15 cellular contexts compared by ENCODE assay signal in the genomic region with DNA sequence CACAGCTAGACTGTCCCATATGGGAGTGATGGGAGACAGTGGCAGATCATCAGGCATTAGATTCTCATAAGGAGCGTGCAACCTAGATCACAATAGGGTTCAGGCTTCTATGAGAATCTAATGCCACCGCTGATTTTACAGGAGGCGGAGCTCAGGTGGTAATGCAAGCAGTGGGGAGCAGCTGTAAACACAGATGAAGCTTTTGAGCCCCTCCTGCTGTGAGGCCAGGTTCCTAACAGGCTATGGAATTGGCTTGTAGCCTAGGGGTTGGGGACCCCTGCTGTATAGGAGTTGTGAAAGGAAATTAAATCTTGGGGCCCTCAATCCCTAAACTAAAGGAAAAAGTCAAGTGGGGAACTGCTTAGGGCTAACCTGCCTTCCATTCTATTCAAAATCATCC.
"Had no signal": no experiment of that assay in that cellular context is flagged by ENCODE, and none has a peak within 500 bp of the region (broad histone marks: within the 10 kb centered on the region; RNA-seq: fewer than 3 reads in every experiment).

No MANE protein-coding gene starts in this region.

- H3K9me3 Mint-ChIP-seq: neural crest cell had no signal

- H3K27me3 ChIP-seq: colonic mucosa, foreskin keratinocyte, hepatocyte, right atrium auricular region had no signal

- DNase-seq: colonic mucosa; dermis blood vessel endothelial cell; erythroblast; foreskin keratinocyte; head of caudate nucleus; kidney glomerular epithelial cell; naive thymus-derived CD4-positive, alpha-beta T cell; posterior cingulate gyrus; stimulated activated CD4-positive, alpha-beta T cell treated with anti-CD3 and anti-CD28 coated beads, Interleukin-2, amount 100 ng/mL, for 48 hours; stimulated activated naive CD4-positive, alpha-beta T cell treated with Interleukin-2 at 50 U/mL for 16 hours; trophoblast cell had no signal

- H3K4me3 Mint-ChIP-seq: naive thymus-derived CD4-positive, alpha-beta T cell; neural crest cell had no signal

- H3K4me1 ChIP-seq: foreskin keratinocyte had no signal

- H3K27me3 Mint-ChIP-seq: naive thymus-derived CD4-positive, alpha-beta T cell had no signal

- H3K27ac ChIP-seq: colonic mucosa, foreskin keratinocyte, hepatocyte, right atrium auricular region had no signal

- ATAC-seq: foreskin keratinocyte; naive thymus-derived CD4-positive, alpha-beta T cell had no signal

- H3K4me3 ChIP-seq: colonic mucosa, hepatocyte, right atrium auricular region, smooth muscle cell had no signal

- H3K9me3 ChIP-seq: colonic mucosa had no signal

- H3K36me3 ChIP-seq: colonic mucosa, right atrium auricular region had no signal
